13 cellular contexts compared by ENCODE assay signal in the genomic region with DNA sequence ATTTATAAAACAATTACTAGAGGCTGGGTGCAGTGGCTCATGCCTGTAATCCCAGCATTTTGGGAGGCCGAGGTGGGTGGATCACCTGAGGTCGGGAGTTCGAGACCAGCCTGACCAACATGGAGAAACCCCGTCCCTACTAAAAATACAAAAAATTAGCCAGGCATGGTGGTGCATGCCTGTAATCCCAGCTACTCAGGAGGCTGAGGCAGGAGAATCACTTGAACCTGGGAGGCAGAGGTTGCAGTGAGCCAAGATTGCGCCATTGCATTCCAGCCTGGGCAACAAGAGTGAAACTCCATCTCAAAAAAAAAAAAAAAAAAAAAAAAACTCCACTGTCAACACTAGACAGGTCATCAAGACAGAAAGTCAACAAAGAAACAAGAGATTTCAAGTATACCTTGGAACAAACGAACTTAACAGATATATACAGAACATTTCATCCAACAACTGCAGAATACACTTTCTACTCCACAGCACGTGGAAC. TPM values are rescaled to one million over a fixed set of nuclear protein-coding genes. Genes with fewer than 3 reads are reported as not detected.
"Had no signal": no experiment of that assay in that cellular context is flagged by ENCODE, and none has a peak within 500 bp of the region (broad histone marks: within the 10 kb centered on the region; RNA-seq: fewer than 3 reads in every experiment).

No MANE protein-coding gene starts in this region.

RNA-seq across cellular contexts. Expression of a gene that starts 18.5 kb away (rescaled TPM):
- total RNA-seq: dermis microvascular lymphatic vessel endothelial cell; esophagus squamous epithelium; glomerular endothelial cell; heart right ventricle; kidney epithelial cell; left cardiac atrium; left ventricle myocardium superior; lung microvascular endothelial cell; mesenteric fat pad; mesothelial cell of epicardium; myocyte; naive thymus-derived CD8-positive, alpha-beta T cell had no signal
- polyA plus RNA-seq: heart right ventricle; keratinocyte; naive thymus-derived CD8-positive, alpha-beta T cell had no signal

RNA-seq across cellular contexts. Expression of a gene that starts 30.6 kb away (rescaled TPM):
- total RNA-seq: heart right ventricle; left cardiac atrium; left ventricle myocardium superior; lung microvascular endothelial cell; mesenteric fat pad; myocyte; naive thymus-derived CD8-positive, alpha-beta T cell had no signal
